Comparison of ENCODE assay signal across 9 cellular contexts in genomic region chr4:112361181-112361791, GRCh38.
DNase-seq lines count a peak whose midpoint lies in the region; ATAC-seq and TF ChIP-seq lines count a peak whose summit lies in the region.
"Had no signal": no experiment of that assay in that cellular context is flagged by ENCODE, and none has a peak within 500 bp of the region (broad histone marks: within the 10 kb centered on the region; RNA-seq: fewer than 3 reads in every experiment).

No MANE protein-coding gene starts in this region.

- H3K27ac ChIP-seq in MM.1S (ENCODE audit: low read length) (peak overlapping the region; percentile 56; the same call in 1 of the 2 replicates), Peyer's patch (no peak overlapping the region)
- H3K27ac ChIP-seq: heart right ventricle had no signal

- no peaks in the 10 kb centered on the region for H4K20me1 ChIP-seq in MM.1S (ENCODE audit: insufficient read depth, low read length)

- TF ChIP-seq CTCF in MM.1S (IDR thresholded peaks at IDR 0.05; ENCODE audit: low read length) (peak; percentile 21), fibroblast of pulmonary artery (IDR thresholded peaks at IDR 0.05; ENCODE audit: low read length, missing control alignments) (no peak), Peyer's patch (IDR thresholded peaks at IDR 0.05) (no peak), GM13977 (IDR thresholded peaks at IDR 0.05; ENCODE audit: extremely low read depth, insufficient read depth, missing control alignments) (no peak)

- H3K36me3 ChIP-seq in ES-I3 (ENCODE audit: insufficient read depth, low read length), result no peaks in the 10 kb centered on the region
- no peaks in the 10 kb centered on the region for H3K36me3 ChIP-seq in MM.1S (replicated peaks; ENCODE audit: insufficient read depth, low read length)
- peaks cover 0 to 8% (median 0%) of the 10 kb centered on the region in 3 donors for H3K36me3 ChIP-seq in Peyer's patch

- no peak for TF ChIP-seq POLR2A in Peyer's patch (IDR thresholded peaks at IDR 0.05)

- ATAC-seq in GM21529 (IDR thresholded peaks at IDR 0.05; ENCODE audit: unreplicated experiment), result peak; percentile 86
- no peak for ATAC-seq in GM19328 (IDR thresholded peaks at IDR 0.05; ENCODE audit: unreplicated experiment)
- no peak for ATAC-seq in SK-N-SH treated with all-trans-retinoic acid at 6 μM for 48 hours

- H3K4me1 ChIP-seq in ES-I3 (ENCODE audit: insufficient read depth, low read length) (0 out of 2 replicates have a peak, but pooled peaks cover 4% of the 10 kb centered on the region), MM.1S (ENCODE audit: low read length) (no peaks in the 10 kb centered on the region), Peyer's patch (no peaks in the 10 kb centered on the region)
- H3K4me1 ChIP-seq: heart right ventricle had no signal

- H3K4me3 ChIP-seq in MM.1S (ENCODE audit: low read length) (no peak overlapping the region), fibroblast of pulmonary artery (replicated peaks; ENCODE audit: low read depth, low read length) (no peak overlapping the region), Peyer's patch (no peak overlapping the region)
- H3K4me3 ChIP-seq: heart right ventricle had no signal

- H3K79me2 ChIP-seq in MM.1S (ENCODE audit: low read length), result no peaks in the 10 kb centered on the region

- H3K9me2 ChIP-seq in MM.1S (replicated peaks; ENCODE audit: insufficient read depth, low read length), result no peaks in the 10 kb centered on the region

- DNase-seq in MM.1S (peak; percentile 78), fibroblast of pulmonary artery (ENCODE audit: low read depth) (peak; percentile 7), Peyer's patch (no peak), GM13977 (ENCODE audit: low spot score) (no peak)
- DNase-seq: heart right ventricle had no signal

- H3K9ac ChIP-seq in ES-I3 (ENCODE audit: low read depth, low read length) (peak overlapping the region; percentile 33), MM.1S (ENCODE audit: low read length) (no peak overlapping the region)

- no peaks in the 10 kb centered on the region for H3K27me3 ChIP-seq in MM.1S (replicated peaks; ENCODE audit: insufficient read depth, low read length)
- no peaks in the 10 kb centered on the region for H3K27me3 ChIP-seq in Peyer's patch
- H3K27me3 ChIP-seq: heart right ventricle had no signal

- peak overlapping the region; percentile 10; the same call in 1 of the 2 replicates for H3K4me2 ChIP-seq in MM.1S (ENCODE audit: low read depth, low read length)

- in situ Hi-C loops in GM13977 (cut with MboI; ENCODE audit: low pct_unique_long_range_greater_than_20kb, low sequenced_read_pairs, unreplicated experiment), result no loop called here

- H3K9me3 ChIP-seq in ES-I3 (ENCODE audit: control insufficient read depth, insufficient read depth, low read length) (no peaks in the 10 kb centered on the region), MM.1S (replicated peaks; ENCODE audit: insufficient read depth, low read length) (0 out of 2 replicates have a peak, but pooled peaks cover 4% of the 10 kb centered on the region), Peyer's patch (no peaks in the 10 kb centered on the region)

- H2AFZ ChIP-seq in MM.1S (ENCODE audit: low read length), result no peak overlapping the region

- no peaks in the 10 kb centered on the region for H3F3A ChIP-seq in MM.1S (ENCODE audit: insufficient read depth, low read length)

TF ChIP-seq in SK-N-SH treated with all-trans-retinoic acid at 6 μM for 48 hours, 23 proteins besides CTCF, POLR2A, EP300 and RAD21:
- TF ChIP-seq SNAI2 (CRISPR knock-in tag; IDR thresholded peaks at IDR 0.05) (no peak), ZFP30 (CRISPR knock-in tag; IDR thresholded peaks at IDR 0.05) (no peak), CSRNP3 (CRISPR knock-in tag; IDR thresholded peaks at IDR 0.05) (no peak), POU6F1 (CRISPR knock-in tag; IDR thresholded peaks at IDR 0.05; ENCODE audit: borderline replicate concordance, low read depth) (no peak), CREB5 (CRISPR knock-in tag; IDR thresholded peaks at IDR 0.05; ENCODE audit: low read depth) (no peak), TOX (CRISPR knock-in tag; IDR thresholded peaks at IDR 0.05; ENCODE audit: borderline replicate concordance) (no peak), ZC3H10 (CRISPR knock-in tag; IDR thresholded peaks at IDR 0.05) (no peak), OSR1 (CRISPR knock-in tag; IDR thresholded peaks at IDR 0.05) (no peak)

Comparison
In these comparisons a context has a peak if more than half of its experiments do, and no peak if none do; other contexts are left out.
1. DNase-seq: peak in MM.1S (single experiment) and fibroblast of pulmonary artery (single experiment); none in Peyer's patch (0 of 3) and GM13977 (single experiment).